In the genomic region with DNA sequence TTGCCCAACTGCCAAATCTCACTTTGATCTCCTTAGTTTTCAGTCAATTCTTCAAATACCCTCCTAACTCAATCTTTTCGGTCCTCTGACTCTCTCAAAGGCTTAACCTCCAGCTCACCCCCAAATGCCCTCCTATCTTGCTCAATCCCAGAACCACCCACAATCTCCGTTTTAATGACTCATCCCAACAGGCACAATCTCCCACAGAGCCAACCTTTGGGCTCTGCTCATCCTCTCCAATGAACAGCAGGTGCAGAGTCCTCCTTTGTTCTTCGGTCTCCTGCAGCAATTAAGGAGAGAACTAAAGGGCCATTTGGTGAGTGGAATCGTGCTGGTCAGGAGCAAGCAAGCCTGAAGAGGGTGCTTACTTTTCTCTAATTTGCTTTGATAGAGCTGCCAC, we compare ENCODE assay signal across 18 cellular contexts.
DNase-seq lines count a peak whose midpoint lies in the region; ATAC-seq and TF ChIP-seq lines count a peak whose summit lies in the region.
"Had no signal": no experiment of that assay in that cellular context is flagged by ENCODE, and none has a peak within 500 bp of the region (broad histone marks: within the 10 kb centered on the region; RNA-seq: fewer than 3 reads in every experiment).

No MANE protein-coding gene starts in this region.

- no peak overlapping the region for H3K4me2 ChIP-seq in mesendoderm (ENCODE audit: low read length)

- H2BK5ac ChIP-seq in mesendoderm (ENCODE audit: low read length) = no peak overlapping the region

- no peak overlapping the region for H3K9ac ChIP-seq in mesendoderm (ENCODE audit: low read length)

- peak; percentile 52 for DNase-seq in DMS53 (lab: John Stamatoyannopoulos, UW)
- peak; percentile 25 for DNase-seq in MV-4-11 (lab: John Stamatoyannopoulos, UW)
- DNase-seq in amniotic epithelial cell (ENCODE audit: low read depth) = peak; percentile 1
- DNase-seq in mesendoderm = peak; percentile 23
- no peak for DNase-seq in right atrium auricular region (ENCODE audit: low spot score)
- DNase-seq in mesothelial cell of epicardium (ENCODE audit: low spot score in 2 of 2, unreplicated experiment in 2 of 2) = no peak
- DNase-seq: activated CD4-positive, CD25-positive, alpha-beta regulatory T cell treated with anti-CD3 and anti-CD28 coated beads, Interleukin-2, amount 50 U/mL, for 72 hours; activated naive CD4-positive, alpha-beta T cell treated with anti-CD3 and anti-CD28 coated beads, Interleukin-2, amount 10 ng/mL, durations not matched to agents 7 days and 5 days; brain microvascular endothelial cell; COR-L47; dorsolateral prefrontal cortex; left ventricle myocardium inferior; naive B cell; NCI-H2081; psoas muscle; T-helper 1 cell had no signal

- no peak overlapping the region for H2BK15ac ChIP-seq in mesendoderm (replicated peaks; ENCODE audit: low read depth)

- ATAC-seq in GM18511 (IDR thresholded peaks at IDR 0.05; ENCODE audit: unreplicated experiment) (no peak), SK-N-SH treated with all-trans-retinoic acid at 6 μM for 48 hours (no peak)
- ATAC-seq: psoas muscle had no signal

- H3K4me3 ChIP-seq in mesendoderm (ENCODE audit: low read length) (no peak overlapping the region), right atrium auricular region (no peak overlapping the region)
- H3K4me3 ChIP-seq: dorsolateral prefrontal cortex, left ventricle myocardium inferior, psoas muscle had no signal

- H3K18ac ChIP-seq in mesendoderm (ENCODE audit: low read length) = no peak overlapping the region

- H4K8ac ChIP-seq in mesendoderm (ENCODE audit: low read depth, low read length) = no peak overlapping the region

- H2BK120ac ChIP-seq in mesendoderm (ENCODE audit: low read depth, low read length) = no peak overlapping the region

- TF ChIP-seq CTCF in right atrium auricular region (IDR thresholded peaks at IDR 0.05) = no peak
- TF ChIP-seq CTCF in mesothelial cell of epicardium (IDR thresholded peaks at IDR 0.05; ENCODE audit: unreplicated experiment) = no peak

- H3K56ac ChIP-seq in mesendoderm (ENCODE audit: low read length) = no peak overlapping the region

- H3K79me1 ChIP-seq in mesendoderm (ENCODE audit: low read length) = no peaks in the 10 kb centered on the region

- no peak overlapping the region for H2AK5ac ChIP-seq in mesendoderm (ENCODE audit: low read length)

- peaks cover 16% of the 10 kb centered on the region for H3K9me3 Mint-ChIP-seq in mesothelial cell of epicardium
- H3K9me3 Mint-ChIP-seq: activated naive CD4-positive, alpha-beta T cell treated with anti-CD3 and anti-CD28 coated beads, Interleukin-2, amount 10 ng/mL, durations not matched to agents 7 days and 5 days had no signal

- no peak overlapping the region for H3K23ac ChIP-seq in mesendoderm (ENCODE audit: low read length)

- no peak overlapping the region for H3K4ac ChIP-seq in mesendoderm (ENCODE audit: low read depth, low read length)

- H3K4me1 Mint-ChIP-seq in mesothelial cell of epicardium = peaks cover 3% of the 10 kb centered on the region
- H3K4me1 Mint-ChIP-seq: activated naive CD4-positive, alpha-beta T cell treated with anti-CD3 and anti-CD28 coated beads, Interleukin-2, amount 10 ng/mL, durations not matched to agents 7 days and 5 days had no signal

- H3K4me1 ChIP-seq in mesendoderm (ENCODE audit: control insufficient read depth, low read depth, low read length) (no peaks in the 10 kb centered on the region), right atrium auricular region (no peaks in the 10 kb centered on the region)
- H3K4me1 ChIP-seq: left ventricle myocardium inferior, psoas muscle had no signal

- H3K9me3 ChIP-seq in right atrium auricular region = peaks cover 0 to 9% of the 10 kb centered on the region in 2 donors
- H3K9me3 ChIP-seq: psoas muscle had no signal

- H3K79me2 ChIP-seq in mesendoderm (ENCODE audit: control insufficient read depth, insufficient read depth, low read length) = no peaks in the 10 kb centered on the region

- no CpG with 5 or more reads among the region's 4 CpGs for WGBS in mesendoderm (ENCODE audit: extremely low coverage, insufficient coverage, low lambda C conversion rate)

- H3K36me3 Mint-ChIP-seq in mesothelial cell of epicardium = no peaks in the 10 kb centered on the region
- H3K36me3 Mint-ChIP-seq: activated naive CD4-positive, alpha-beta T cell treated with anti-CD3 and anti-CD28 coated beads, Interleukin-2, amount 10 ng/mL, durations not matched to agents 7 days and 5 days; naive B cell had no signal

- H3K36me3 ChIP-seq in mesendoderm (ENCODE audit: control insufficient read depth, insufficient read depth, low read length) = no peaks in the 10 kb centered on the region
- no peaks in the 10 kb centered on the region for H3K36me3 ChIP-seq in right atrium auricular region
- H3K36me3 ChIP-seq: brain microvascular endothelial cell, left ventricle myocardium inferior had no signal

- no peak overlapping the region for H4K5ac ChIP-seq in mesendoderm (ENCODE audit: low read length)

- H3K4me3 Mint-ChIP-seq in mesothelial cell of epicardium = no peak overlapping the region
- H3K4me3 Mint-ChIP-seq: activated naive CD4-positive, alpha-beta T cell treated with anti-CD3 and anti-CD28 coated beads, Interleukin-2, amount 10 ng/mL, durations not matched to agents 7 days and 5 days; naive B cell had no signal

- no peak overlapping the region for H3K27ac Mint-ChIP-seq in mesothelial cell of epicardium
- H3K27ac Mint-ChIP-seq: activated naive CD4-positive, alpha-beta T cell treated with anti-CD3 and anti-CD28 coated beads, Interleukin-2, amount 10 ng/mL, durations not matched to agents 7 days and 5 days; naive B cell had no signal

- H3K27ac ChIP-seq in mesendoderm (ENCODE audit: low read depth, low read length) = no peak overlapping the region
- no peak overlapping the region for H3K27ac ChIP-seq in right atrium auricular region
- H3K27ac ChIP-seq: brain microvascular endothelial cell, dorsolateral prefrontal cortex, left ventricle myocardium inferior, psoas muscle had no signal

- H3K27me3 ChIP-seq in mesendoderm (ENCODE audit: insufficient read depth, low read length, poor library complexity) = no peaks in the 10 kb centered on the region
- no peaks in the 10 kb centered on the region for H3K27me3 ChIP-seq in right atrium auricular region
- H3K27me3 ChIP-seq: brain microvascular endothelial cell had no signal

- no peaks in the 10 kb centered on the region for H3K27me3 Mint-ChIP-seq in mesothelial cell of epicardium (ENCODE audit: low read depth)
- H3K27me3 Mint-ChIP-seq: naive B cell had no signal

TF ChIP-seq in SK-N-SH treated with all-trans-retinoic acid at 6 μM for 48 hours, 23 proteins besides CTCF, POLR2A, EP300 and RAD21 (continues in another document):
- TF ChIP-seq ARNTL (CRISPR knock-in tag; IDR thresholded peaks at IDR 0.05; ENCODE audit: borderline replicate concordance, low read depth) = no peak
- TF ChIP-seq ZNF565 (CRISPR knock-in tag; conservative IDR thresholded peaks at IDR 0.05; ENCODE audit: low read depth) = no peak
- no peak for TF ChIP-seq ISL1 (CRISPR knock-in tag; IDR thresholded peaks at IDR 0.05)
- TF ChIP-seq ZFP3 (CRISPR knock-in tag; IDR thresholded peaks at IDR 0.05) = no peak
- TF ChIP-seq, protein P1, sequence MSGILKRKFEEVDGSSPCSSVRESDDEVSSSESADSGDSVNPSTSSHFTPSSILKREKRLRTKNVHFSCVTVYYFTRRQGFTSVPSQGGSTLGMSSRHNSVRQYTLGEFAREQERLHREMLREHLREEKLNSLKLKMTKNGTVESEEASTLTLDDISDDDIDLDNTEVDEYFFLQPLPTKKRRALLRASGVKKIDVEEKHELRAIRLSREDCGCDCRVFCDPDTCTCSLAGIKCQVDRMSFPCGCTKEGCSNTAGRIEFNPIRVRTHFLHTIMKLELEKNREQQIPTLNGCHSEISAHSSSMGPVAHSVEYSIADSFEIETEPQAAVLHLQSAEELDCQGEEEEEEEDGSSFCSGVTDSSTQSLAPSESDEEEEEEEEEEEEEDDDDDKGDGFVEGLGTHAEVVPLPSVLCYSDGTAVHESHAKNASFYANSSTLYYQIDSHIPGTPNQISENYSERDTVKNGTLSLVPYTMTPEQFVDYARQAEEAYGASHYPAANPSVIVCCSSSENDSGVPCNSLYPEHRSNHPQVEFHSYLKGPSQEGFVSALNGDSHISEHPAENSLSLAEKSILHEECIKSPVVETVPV (CRISPR knock-in tag; IDR thresholded peaks at IDR 0.05) = no peak
- no peak for TF ChIP-seq PPARA (CRISPR knock-in tag; IDR thresholded peaks at IDR 0.05; ENCODE audit: borderline replicate concordance)
- no peak for TF ChIP-seq RARB (CRISPR knock-in tag; IDR thresholded peaks at IDR 0.05)
- TF ChIP-seq ZFP30 (CRISPR knock-in tag; IDR thresholded peaks at IDR 0.05) = no peak
- TF ChIP-seq SNAI2 (CRISPR knock-in tag; IDR thresholded peaks at IDR 0.05) = no peak
- TF ChIP-seq TCF4 (CRISPR knock-in tag; IDR thresholded peaks at IDR 0.05; ENCODE audit: borderline replicate concordance) = no peak
- no peak for TF ChIP-seq CSDC2 (CRISPR knock-in tag; IDR thresholded peaks at IDR 0.05)
- TF ChIP-seq, protein P2, sequence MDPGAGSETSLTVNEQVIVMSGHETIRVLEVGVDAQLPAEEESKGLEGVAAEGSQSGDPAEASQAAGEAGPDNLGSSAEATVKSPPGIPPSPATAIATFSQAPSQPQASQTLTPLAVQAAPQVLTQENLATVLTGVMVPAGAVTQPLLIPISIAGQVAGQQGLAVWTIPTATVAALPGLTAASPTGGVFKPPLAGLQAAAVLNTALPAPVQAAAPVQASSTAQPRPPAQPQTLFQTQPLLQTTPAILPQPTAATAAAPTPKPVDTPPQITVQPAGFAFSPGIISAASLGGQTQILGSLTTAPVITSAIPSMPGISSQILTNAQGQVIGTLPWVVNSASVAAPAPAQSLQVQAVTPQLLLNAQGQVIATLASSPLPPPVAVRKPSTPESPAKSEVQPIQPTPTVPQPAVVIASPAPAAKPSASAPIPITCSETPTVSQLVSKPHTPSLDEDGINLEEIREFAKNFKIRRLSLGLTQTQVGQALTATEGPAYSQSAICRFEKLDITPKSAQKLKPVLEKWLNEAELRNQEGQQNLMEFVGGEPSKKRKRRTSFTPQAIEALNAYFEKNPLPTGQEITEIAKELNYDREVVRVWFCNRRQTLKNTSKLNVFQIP (CRISPR knock-in tag; IDR thresholded peaks at IDR 0.05; ENCODE audit: borderline replicate concordance, low read depth) = no peak
- TF ChIP-seq ZC3H10 (CRISPR knock-in tag; IDR thresholded peaks at IDR 0.05) = no peak

Comparison
In these comparisons a context has a peak if more than half of its experiments do, and no peak if none do; other contexts are left out.
1. DNase-seq: peak in DMS53 (single experiment), MV-4-11 (single experiment), amniotic epithelial cell (single experiment) and mesendoderm (single experiment); none in right atrium auricular region (single experiment) and mesothelial cell of epicardium (0 of 2).